ENCODE assay signal across 11 cellular contexts in genomic region chr12:77231548-77231947, GRCh38.
A peak's percentile ranks its signal among the peaks of the same experiment; 100 is the strongest.
DNase-seq lines count a peak whose midpoint lies in the region; ATAC-seq and TF ChIP-seq lines count a peak whose summit lies in the region.
"Had no signal": no experiment of that assay in that cellular context is flagged by ENCODE, and none has a peak within 500 bp of the region (broad histone marks: within the 10 kb centered on the region; RNA-seq: fewer than 3 reads in every experiment).

No MANE protein-coding gene starts in this region.

- H3K27ac Mint-ChIP-seq in activated naive CD4-positive, alpha-beta T cell treated with anti-CD3 and anti-CD28 coated beads, Interleukin-2, amount 10 ng/mL, durations not matched to agents 7 days and 5 days: no peak overlapping the region

- CTCF ChIA-PET in activated naive CD4-positive, alpha-beta T cell treated with anti-CD3 and anti-CD28 coated beads, Interleukin-2, amount 10 ng/mL, durations not matched to agents 7 days and 5 days (lab: Charles Lee): no interaction called here

- intact Hi-C loops in psoas muscle (cut with DNase I): no loop called here

- H2BK120ac ChIP-seq in neuronal stem cell (ENCODE audit: low read depth, low read length): no peak overlapping the region

- H3K18ac ChIP-seq in neuronal stem cell (ENCODE audit: low read length): no peak overlapping the region

- no peaks in the 10 kb centered on the region for H3K36me3 ChIP-seq in psoas muscle (ENCODE audit: insufficient read depth in 1 of 2, low read depth in 1 of 2)
- no peaks in the 10 kb centered on the region for H3K36me3 ChIP-seq in neuronal stem cell (replicated peaks in 1 of 2; ENCODE audit: control insufficient read depth in 2 of 2, insufficient read depth in 2 of 2, low read length in 2 of 2)

- ATAC-seq in psoas muscle: no peak

- no peak overlapping the region for H3K23ac ChIP-seq in neuronal stem cell (ENCODE audit: low read depth, low read length, poor library complexity)

- no peaks in the 10 kb centered on the region for H3K36me3 Mint-ChIP-seq in activated naive CD4-positive, alpha-beta T cell treated with anti-CD3 and anti-CD28 coated beads, Interleukin-2, amount 10 ng/mL, durations not matched to agents 7 days and 5 days

- no peak overlapping the region for H2BK15ac ChIP-seq in neuronal stem cell (ENCODE audit: low read length)

- H3K4me2 ChIP-seq in neuronal stem cell (ENCODE audit: insufficient read depth, low read length, poor library complexity, severe bottlenecking): no peak overlapping the region

- no peak overlapping the region for H3K4ac ChIP-seq in neuronal stem cell (ENCODE audit: low read length)

- H4K91ac ChIP-seq in neuronal stem cell (ENCODE audit: low read depth, low read length, poor library complexity): no peak overlapping the region

- H3K4me1 ChIP-seq in psoas muscle (no peaks in the 10 kb centered on the region), neuronal stem cell (ENCODE audit: control insufficient read depth in 2 of 2, insufficient read depth in 1 of 2, low read depth in 1 of 2, low read length in 2 of 2) (no peaks in the 10 kb centered on the region)

- H3K27me3 Mint-ChIP-seq in activated naive CD4-positive, alpha-beta T cell treated with anti-CD3 and anti-CD28 coated beads, Interleukin-2, amount 10 ng/mL, durations not matched to agents 7 days and 5 days: no peaks in the 10 kb centered on the region

- H2AK5ac ChIP-seq in neuronal stem cell (ENCODE audit: low read depth, low read length): no peak overlapping the region

- H2BK5ac ChIP-seq in neuronal stem cell (ENCODE audit: low read length): no peak overlapping the region

- no peaks in the 10 kb centered on the region for H3K9me3 Mint-ChIP-seq in activated naive CD4-positive, alpha-beta T cell treated with anti-CD3 and anti-CD28 coated beads, Interleukin-2, amount 10 ng/mL, durations not matched to agents 7 days and 5 days

- H2BK12ac ChIP-seq in neuronal stem cell (ENCODE audit: low read length): no peak overlapping the region

- no peak overlapping the region for H3K14ac ChIP-seq in neuronal stem cell (ENCODE audit: low read length)

- no peak overlapping the region for H4K8ac ChIP-seq in neuronal stem cell (ENCODE audit: low read depth, low read length)

- DNase-seq in Daoy (ENCODE audit: low read depth) (peak; percentile 85), SKM-1 treated with dmso at 0.1 percent for 144 hours (lab: John Stamatoyannopoulos, UW; ENCODE audit: unreplicated experiment) (peak; percentile 64), fibroblast of the aortic adventitia (ENCODE audit: low read depth) (peak; percentile 98), psoas muscle (peak; percentile 69 to 74), 8988T (no peak), glomerular visceral epithelial cell (ENCODE audit: extremely low spot score) (no peak), neuronal stem cell (ENCODE audit: low spot score) (no peak)
- DNase-seq in activated naive CD4-positive, alpha-beta T cell treated with anti-CD3 and anti-CD28 coated beads, Interleukin-2, amount 10 ng/mL, durations not matched to agents 7 days and 5 days: no peak
- DNase-seq: activated CD4-positive, alpha-beta T cell treated with anti-CD3 and anti-CD28 coated beads for 48 hours; NCI-H69; stimulated activated CD4-positive, alpha-beta T cell treated with anti-CD3 and anti-CD28 coated beads, Interleukin-2, amount 100 ng/mL, for 24 hours had no signal

- H3K27me3 ChIP-seq in psoas muscle (ENCODE audit: insufficient read depth in 3 of 3, low read length in 2 of 3) (no peaks in the 10 kb centered on the region), neuronal stem cell (ENCODE audit: control insufficient read depth in 3 of 3, insufficient read depth in 3 of 3, low read depth in 1 of 3, low read length in 3 of 3) (no peaks in the 10 kb centered on the region)

- H3K9me3 ChIP-seq in psoas muscle (no peaks in the 10 kb centered on the region), neuronal stem cell (replicated peaks in 1 of 2; ENCODE audit: control insufficient read depth in 2 of 2, insufficient read depth in 1 of 2, low read depth in 1 of 2, low read length in 2 of 2) (no peaks in the 10 kb centered on the region)

- no peak overlapping the region for H3K4me3 Mint-ChIP-seq in activated naive CD4-positive, alpha-beta T cell treated with anti-CD3 and anti-CD28 coated beads, Interleukin-2, amount 10 ng/mL, durations not matched to agents 7 days and 5 days

- TF ChIP-seq CTCF in fibroblast of the aortic adventitia (IDR thresholded peaks at IDR 0.05; ENCODE audit: insufficient read depth, low read length) (no peak), psoas muscle (IDR thresholded peaks at IDR 0.05) (no peak)

- H3K4me3 ChIP-seq in fibroblast of the aortic adventitia (ENCODE audit: low read depth, low read length): no peak overlapping the region
- no peak overlapping the region for H3K4me3 ChIP-seq in psoas muscle
- no peak overlapping the region for H3K4me3 ChIP-seq in neuronal stem cell (ENCODE audit: low read length in 2 of 2)

- no peaks in the 10 kb centered on the region for H3K79me1 ChIP-seq in neuronal stem cell (ENCODE audit: low read depth, low read length)

- WGBS in psoas muscle, 3 donors: 41 to 49% (median 48%) methylated on average over 6 of the region's 6 CpGs
- no CpG with 5 or more reads among the region's 6 CpGs for WGBS in neuronal stem cell (ENCODE audit: extremely low coverage in 2 of 2, insufficient read length in 2 of 2, insufficient replicate concordance in 1 of 2), 2 donors

- no peak overlapping the region for H3K9ac ChIP-seq in neuronal stem cell (ENCODE audit: low read depth, low read length, poor library complexity)

- H2AFZ ChIP-seq in neuronal stem cell (ENCODE audit: low read length): no peak overlapping the region

- no peaks in the 10 kb centered on the region for H3K4me1 Mint-ChIP-seq in activated naive CD4-positive, alpha-beta T cell treated with anti-CD3 and anti-CD28 coated beads, Interleukin-2, amount 10 ng/mL, durations not matched to agents 7 days and 5 days

- no peak overlapping the region for H3K27ac ChIP-seq in psoas muscle
- no peak overlapping the region for H3K27ac ChIP-seq in neuronal stem cell (replicated peaks; ENCODE audit: low read length)

Comparison
In these comparisons a context has a peak if more than half of its experiments do, and no peak if none do; other contexts are left out.
1. DNase-seq: peak in Daoy (single experiment), SKM-1 treated with dmso at 0.1 percent for 144 hours (single experiment), fibroblast of the aortic adventitia (single experiment) and psoas muscle (2 of 2); none in 8988T (single experiment), glomerular visceral epithelial cell (single experiment), neuronal stem cell (single experiment) and activated naive CD4-positive, alpha-beta T cell treated with anti-CD3 and anti-CD28 coated beads, Interleukin-2, amount 10 ng/mL, durations not matched to agents 7 days and 5 days (single experiment).